ENCODE assay signal across 11 cellular contexts in genomic region chr11:128420943-128421342, GRCh38.
DNase-seq lines count a peak whose midpoint lies in the region; ATAC-seq and TF ChIP-seq lines count a peak whose summit lies in the region.
"Had no signal": no experiment of that assay in that cellular context is flagged by ENCODE, and none has a peak within 500 bp of the region (broad histone marks: within the 10 kb centered on the region; RNA-seq: fewer than 3 reads in every experiment).

No MANE protein-coding gene starts in this region.

- POLR2A ChIA-PET in CD8-positive, alpha-beta T cell (lab: Charles Lee) = interaction anchor here (0.6 to 0.8 kb wide), 2 partner anchors 23 to 79 kb away, joined by 3 read pairs; no protein-coding TSS in a partner anchor

- no peak overlapping the region for H3K4me3 ChIP-seq in CD8-positive, alpha-beta T cell (ENCODE audit: low read depth, low read length)
- H3K4me3 ChIP-seq in NB4 (ENCODE audit: low read depth, low read length) (no peak overlapping the region), osteoblast (ENCODE audit: insufficient read depth, low read length) (no peak overlapping the region), right lobe of liver (no peak overlapping the region), neuronal stem cell (ENCODE audit: low read length in 2 of 2) (no peak overlapping the region)

- H3K9ac ChIP-seq in neuronal stem cell (ENCODE audit: low read depth, low read length, poor library complexity) = no peak overlapping the region

- no peak overlapping the region for H2BK120ac ChIP-seq in neuronal stem cell (ENCODE audit: low read depth, low read length)

- no peak for TF ChIP-seq CTCF in CD8-positive, alpha-beta T cell (IDR thresholded peaks at IDR 0.05)
- no peak for TF ChIP-seq CTCF in NB4 (IDR thresholded peaks at IDR 0.05; ENCODE audit: low read depth, low read length)
- no peak for TF ChIP-seq CTCF in osteoblast (IDR thresholded peaks at IDR 0.05; ENCODE audit: extremely low read depth, low read depth, low read length)
- TF ChIP-seq CTCF in right lobe of liver (IDR thresholded peaks at IDR 0.05) = no peak

- no peaks in the 10 kb centered on the region for H3K27me3 ChIP-seq in CD8-positive, alpha-beta T cell (ENCODE audit: insufficient read depth, low read length)
- H3K27me3 ChIP-seq in osteoblast (ENCODE audit: insufficient read depth, low read length) = no peaks in the 10 kb centered on the region
- H3K27me3 ChIP-seq in right lobe of liver = no peaks in the 10 kb centered on the region
- H3K27me3 ChIP-seq in neuronal stem cell (ENCODE audit: control insufficient read depth in 3 of 3, insufficient read depth in 3 of 3, low read depth in 1 of 3, low read length in 3 of 3) = no peaks in the 10 kb centered on the region

- H2BK5ac ChIP-seq in neuronal stem cell (ENCODE audit: low read length) = no peak overlapping the region

- DNase-seq in CD8-positive, alpha-beta T cell = no peak
- DNase-seq in NB4 (ENCODE audit: low read depth) = peak; percentile 43
- DNase-seq in dedifferentiated amniotic fluid mesenchymal stem cell (ENCODE audit: extremely low spot score) = peak; percentile 89
- DNase-seq in osteoblast (ENCODE audit: insufficient read length, low spot score, missing footprints) = peak; percentile 80
- DNase-seq in right lobe of liver = no peak
- DNase-seq in neuronal stem cell (ENCODE audit: low spot score) = no peak
- DNase-seq: activated CD4-positive, alpha-beta T cell treated with anti-CD3 and anti-CD28 coated beads, Interleukin-2, amount 10 ng/mL, durations not matched to agents 7 days and 5 days; aorta; DMS153 had no signal

- H3K23ac ChIP-seq in neuronal stem cell (ENCODE audit: low read depth, low read length, poor library complexity) = no peak overlapping the region

- WGBS in right lobe of liver (ENCODE audit: insufficient coverage, low coverage, low lambda C conversion rate, missing lambda C conversion rate) = 69% methylated on average over 4 of the region's 4 CpGs
- no CpG with 5 or more reads among the region's 4 CpGs for WGBS in neuronal stem cell (ENCODE audit: extremely low coverage in 2 of 2, insufficient read length in 2 of 2, insufficient replicate concordance in 1 of 2), 2 donors

- no peak overlapping the region for H3K14ac ChIP-seq in neuronal stem cell (ENCODE audit: low read length)

- H3K4ac ChIP-seq in neuronal stem cell (ENCODE audit: low read length) = no peak overlapping the region

- H2AFZ ChIP-seq in osteoblast (ENCODE audit: low read length) = no peak overlapping the region
- no peak overlapping the region for H2AFZ ChIP-seq in neuronal stem cell (ENCODE audit: low read length)

- CTCF ChIA-PET in CD8-positive, alpha-beta T cell (lab: Charles Lee) = interaction anchor here (1.0 to 2.2 kb wide), 5 partner anchors 39 to 124 kb away, joined by 3 to 10 read pairs (median 3); no protein-coding TSS in a partner anchor

- H3K4me1 ChIP-seq in CD8-positive, alpha-beta T cell (ENCODE audit: insufficient read depth, low read length) = peaks cover 52% of the 10 kb centered on the region
- H3K4me1 ChIP-seq in osteoblast (ENCODE audit: insufficient read depth, low read length) (peaks cover 41% of the 10 kb centered on the region), right lobe of liver (peaks cover 0 to 9% (median 0%) of the 10 kb centered on the region in 4 donors), neuronal stem cell (ENCODE audit: control insufficient read depth in 2 of 2, insufficient read depth in 1 of 2, low read depth in 1 of 2, low read length in 2 of 2) (peaks cover 15 to 25% of the 10 kb centered on the region in 2 donors)

- no peak overlapping the region for H3K4me3 Mint-ChIP-seq in CD8-positive, alpha-beta T cell
- H3K4me3 Mint-ChIP-seq: activated CD4-positive, alpha-beta T cell treated with anti-CD3 and anti-CD28 coated beads, Interleukin-2, amount 10 ng/mL, durations not matched to agents 7 days and 5 days; IgD-negative memory B cell had no signal

- no peak overlapping the region for H2BK12ac ChIP-seq in neuronal stem cell (ENCODE audit: low read length)

- no peak for ATAC-seq in CD8-positive, alpha-beta T cell
- ATAC-seq in GM18505 (IDR thresholded peaks at IDR 0.05; ENCODE audit: unreplicated experiment) = no peak
- no peak for ATAC-seq in right lobe of liver

- no peaks in the 10 kb centered on the region for H4K20me1 ChIP-seq in osteoblast (ENCODE audit: insufficient read depth, low read length)

- no peak overlapping the region for H3K27ac ChIP-seq in CD8-positive, alpha-beta T cell (ENCODE audit: low read depth, low read length)
- H3K27ac ChIP-seq in osteoblast (ENCODE audit: low read depth, low read length) (peak overlapping the region; percentile 95), right lobe of liver (no peak overlapping the region), neuronal stem cell (replicated peaks; ENCODE audit: low read length) (no peak overlapping the region)

- H3K18ac ChIP-seq in neuronal stem cell (ENCODE audit: low read length) = no peak overlapping the region

- no peaks in the 10 kb centered on the region for H3K79me2 ChIP-seq in osteoblast (ENCODE audit: insufficient read depth, low read length)

- intact Hi-C loops in CD8-positive, alpha-beta T cell (cut with DNase I, micrococcal nuclease) = loop anchor here in 1 of 2 experiments (5.0 kb wide), 1 partner anchor 39 kb away; no protein-coding TSS in a partner anchor
- intact Hi-C loops in right lobe of liver (cut with DNase I) = no loop called here

- H3K79me1 ChIP-seq in neuronal stem cell (ENCODE audit: low read depth, low read length) = no peaks in the 10 kb centered on the region

- no peaks in the 10 kb centered on the region for H3K36me3 Mint-ChIP-seq in CD8-positive, alpha-beta T cell

- H2BK15ac ChIP-seq in neuronal stem cell (ENCODE audit: low read length) = no peak overlapping the region

- no peak overlapping the region for H2AK5ac ChIP-seq in neuronal stem cell (ENCODE audit: low read depth, low read length)

- no peak for TF ChIP-seq POLR2A in NB4 (IDR thresholded peaks at IDR 0.05; ENCODE audit: extremely low read depth, insufficient read length)
- TF ChIP-seq POLR2A in GM18505 (IDR thresholded peaks at IDR 0.05; ENCODE audit: borderline replicate concordance, extremely low read depth, insufficient read depth, insufficient read length) = no peak
- no peak for TF ChIP-seq POLR2A in right lobe of liver (IDR thresholded peaks at IDR 0.05)

- H3K27me3 Mint-ChIP-seq in CD8-positive, alpha-beta T cell (ENCODE audit: low read depth) = no peaks in the 10 kb centered on the region
- H3K27me3 Mint-ChIP-seq: activated CD4-positive, alpha-beta T cell treated with anti-CD3 and anti-CD28 coated beads, Interleukin-2, amount 10 ng/mL, durations not matched to agents 7 days and 5 days had no signal

- no peak overlapping the region for H4K91ac ChIP-seq in neuronal stem cell (ENCODE audit: low read depth, low read length, poor library complexity)

- peaks cover 64% of the 10 kb centered on the region for H3K4me1 Mint-ChIP-seq in CD8-positive, alpha-beta T cell (ENCODE audit: low read depth)

- H3K36me3 ChIP-seq in CD8-positive, alpha-beta T cell (ENCODE audit: insufficient read depth, low read length) = no peaks in the 10 kb centered on the region
- H3K36me3 ChIP-seq in osteoblast (ENCODE audit: insufficient read depth, low read length) (no peaks in the 10 kb centered on the region), right lobe of liver (no peaks in the 10 kb centered on the region), neuronal stem cell (replicated peaks in 1 of 2; ENCODE audit: control insufficient read depth in 2 of 2, insufficient read depth in 2 of 2, low read length in 2 of 2) (no peaks in the 10 kb centered on the region)

- H4K8ac ChIP-seq in neuronal stem cell (ENCODE audit: low read depth, low read length) = no peak overlapping the region

- H3K27ac Mint-ChIP-seq in CD8-positive, alpha-beta T cell = peak overlapping the region; percentile 97
- H3K27ac Mint-ChIP-seq: activated CD4-positive, alpha-beta T cell treated with anti-CD3 and anti-CD28 coated beads, Interleukin-2, amount 10 ng/mL, durations not matched to agents 7 days and 5 days had no signal

- H3K9me3 Mint-ChIP-seq in CD8-positive, alpha-beta T cell = no peaks in the 10 kb centered on the region
- H3K9me3 Mint-ChIP-seq: activated CD4-positive, alpha-beta T cell treated with anti-CD3 and anti-CD28 coated beads, Interleukin-2, amount 10 ng/mL, durations not matched to agents 7 days and 5 days; IgD-negative memory B cell had no signal

- H3K9me3 ChIP-seq in CD8-positive, alpha-beta T cell (ENCODE audit: low read length) = no peaks in the 10 kb centered on the region
- H3K9me3 ChIP-seq in osteoblast (ENCODE audit: low read depth, low read length) (no peaks in the 10 kb centered on the region), right lobe of liver (no peaks in the 10 kb centered on the region), neuronal stem cell (replicated peaks in 1 of 2; ENCODE audit: control insufficient read depth in 2 of 2, insufficient read depth in 1 of 2, low read depth in 1 of 2, low read length in 2 of 2) (no peaks in the 10 kb centered on the region)

- H3K4me2 ChIP-seq in osteoblast (ENCODE audit: insufficient read depth, low read length) (peak overlapping the region; percentile 49), neuronal stem cell (ENCODE audit: insufficient read depth, low read length, poor library complexity, severe bottlenecking) (no peak overlapping the region)

Comparison
In these comparisons a context has a peak if more than half of its experiments do, and no peak if none do; other contexts are left out.
1. DNase-seq: peak in NB4 (single experiment), dedifferentiated amniotic fluid mesenchymal stem cell (single experiment) and osteoblast (single experiment); none in CD8-positive, alpha-beta T cell (0 of 7), right lobe of liver (0 of 3) and neuronal stem cell (single experiment).